ENCODE assay signal across 2 cellular contexts in genomic region chr12:109488051-109488665, GRCh38.
TF ChIP-seq lines count a peak whose summit lies in the region.

No MANE protein-coding gene starts in this region.

TF ChIP-seq in K562, 482 proteins besides CTCF, POLR2A, EP300 and RAD21:
- TF ChIP-seq MYBL2 (IDR thresholded peaks at IDR 0.05; ENCODE audit: low read depth) = no peak
- TF ChIP-seq MYBL2 (CRISPR knock-in tag; IDR thresholded peaks at IDR 0.05; ENCODE audit: borderline replicate concordance) = no peak
- no peak for TF ChIP-seq ZNF445 (CRISPR knock-in tag; IDR thresholded peaks at IDR 0.05; ENCODE audit: low read depth)
- TF ChIP-seq ZFP36 (IDR thresholded peaks at IDR 0.05; ENCODE audit: low read depth, low read length, partially characterized antibody) = peak; percentile 13
- no peak for TF ChIP-seq TOE1 (IDR thresholded peaks at IDR 0.05; ENCODE audit: borderline replicate concordance)
- TF ChIP-seq TOE1 (CRISPR knock-in tag; IDR thresholded peaks at IDR 0.05; ENCODE audit: borderline replicate concordance, low read depth) = no peak
TF ChIP-seq in K562: peak in this region for 1.

TF ChIP-seq in GM23338, 12 proteins besides CTCF, POLR2A, EP300 and RAD21:
- TF ChIP-seq POLR2AphosphoS5 (IDR thresholded peaks at IDR 0.05; ENCODE audit: low read depth) (no peak), STAT1 (IDR thresholded peaks at IDR 0.05; ENCODE audit: unreplicated experiment) (no peak), ZNF462 (CRISPR knock-in tag; IDR thresholded peaks at IDR 0.05) (no peak), ETS1 (IDR thresholded peaks at IDR 0.05) (no peak), ZNF114 (CRISPR knock-in tag; IDR thresholded peaks at IDR 0.05) (no peak), CREB1 (CRISPR knock-in tag; IDR thresholded peaks at IDR 0.05; ENCODE audit: low read depth) (no peak), ZNF331 (CRISPR knock-in tag; IDR thresholded peaks at IDR 0.05; ENCODE audit: low read depth) (no peak), NANOG (IDR thresholded peaks at IDR 0.05; ENCODE audit: borderline replicate concordance) (no peak), EZH2phosphoT487 (IDR thresholded peaks at IDR 0.05; ENCODE audit: unreplicated experiment) (no peak), REST (IDR thresholded peaks at IDR 0.05; ENCODE audit: unreplicated experiment) (no peak), JUNB (IDR thresholded peaks at IDR 0.05; ENCODE audit: unreplicated experiment) (no peak), EZH2 (IDR thresholded peaks at IDR 0.05; ENCODE audit: low read depth, unreplicated experiment) (no peak)
TF ChIP-seq in GM23338: peak in this region for 0.
